Comparison of ENCODE assay signal across 17 cellular contexts in the genomic region with DNA sequence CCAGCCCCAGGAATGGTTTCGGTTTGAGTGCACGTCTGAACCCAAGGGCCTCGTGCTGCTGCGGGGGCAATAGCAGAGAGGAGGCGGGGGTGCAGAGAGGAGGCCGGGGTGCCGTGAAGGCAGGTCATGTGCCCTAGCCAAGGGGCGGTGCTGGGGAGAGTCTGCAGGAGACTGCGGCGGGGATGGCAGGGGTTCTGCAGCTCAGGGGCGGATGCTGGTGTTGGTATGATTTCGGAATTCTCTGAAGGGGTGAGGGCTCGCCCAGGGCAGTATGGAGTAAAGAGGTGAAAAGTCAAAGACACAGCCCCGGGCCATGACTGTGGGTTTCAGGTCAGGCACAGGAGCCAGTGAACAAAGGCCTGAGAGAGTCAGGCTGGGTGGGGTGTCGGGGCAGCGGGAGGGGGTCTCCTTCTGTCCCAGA.
"Had no signal": no experiment of that assay in that cellular context is flagged by ENCODE, and none has a peak within 500 bp of the region (broad histone marks: within the 10 kb centered on the region; RNA-seq: fewer than 3 reads in every experiment).

No MANE protein-coding gene starts in this region.

- H3K27me3 Mint-ChIP-seq: activated CD4-positive, alpha-beta T cell treated with anti-CD3 and anti-CD28 coated beads for 36 hours; activated naive CD8-positive, alpha-beta T cell treated with anti-CD3 and anti-CD28 coated beads for 36 hours had no signal

- H3K9me3 ChIP-seq: gastroesophageal sphincter, heart left ventricle, thoracic aorta, upper lobe of left lung had no signal

- H3K27ac Mint-ChIP-seq: activated B cell treated with CpG ODN at 0.5 μM for 24 hours; activated CD4-positive, alpha-beta T cell treated with anti-CD3 and anti-CD28 coated beads for 36 hours; activated naive CD8-positive, alpha-beta T cell treated with anti-CD3 and anti-CD28 coated beads for 36 hours; naive B cell had no signal

- DNase-seq: activated B cell treated with CpG ODN at 0.5 μM for 24 hours; activated CD4-positive, alpha-beta T cell treated with anti-CD3 and anti-CD28 coated beads for 36 hours; activated CD4-positive, alpha-beta T cell treated with anti-CD3 and anti-CD28 coated beads, Interleukin-2, amount 50 U/mL, for 48 hours; activated CD8-positive, alpha-beta memory T cell treated with anti-CD3 and anti-CD28 coated beads, Interleukin-2, amount 50 U/mL, for 48 hours; activated naive CD8-positive, alpha-beta T cell treated with anti-CD3 and anti-CD28 coated beads for 36 hours; activated T-cell treated with anti-CD3 and anti-CD28 coated beads, Interleukin-2, amount 50 U/mL, for 48 hours; left cardiac atrium; mesendoderm; naive B cell; stimulated activated CD4-positive, alpha-beta T cell treated with anti-CD3 and anti-CD28 coated beads, Interleukin-4, amount 100 ng/mL, for 24 hours; stimulated activated naive CD4-positive, alpha-beta T cell treated with Interleukin-2 at 50 U/mL for 16 hours had no signal

- H3K4me1 Mint-ChIP-seq: activated B cell treated with CpG ODN at 0.5 μM for 24 hours; activated CD4-positive, alpha-beta T cell treated with anti-CD3 and anti-CD28 coated beads for 36 hours; activated naive CD8-positive, alpha-beta T cell treated with anti-CD3 and anti-CD28 coated beads for 36 hours had no signal

- H3K36me3 Mint-ChIP-seq: activated naive CD8-positive, alpha-beta T cell treated with anti-CD3 and anti-CD28 coated beads for 36 hours; naive B cell had no signal

- H3K9me3 Mint-ChIP-seq: activated B cell treated with CpG ODN at 0.5 μM for 24 hours; activated naive CD8-positive, alpha-beta T cell treated with anti-CD3 and anti-CD28 coated beads for 36 hours had no signal

- H3K36me3 ChIP-seq: gastroesophageal sphincter, heart left ventricle, thoracic aorta, upper lobe of left lung had no signal

- H3K4me1 ChIP-seq: gastroesophageal sphincter, heart left ventricle, upper lobe of left lung had no signal

- H3K4me3 Mint-ChIP-seq: activated B cell treated with CpG ODN at 0.5 μM for 24 hours; activated CD4-positive, alpha-beta T cell treated with anti-CD3 and anti-CD28 coated beads for 36 hours; activated naive CD8-positive, alpha-beta T cell treated with anti-CD3 and anti-CD28 coated beads for 36 hours; naive B cell; neural crest cell had no signal

- H3K27ac ChIP-seq: coronary artery, gastroesophageal sphincter, heart left ventricle, thoracic aorta, upper lobe of left lung had no signal

- ATAC-seq: activated CD4-positive, alpha-beta T cell treated with anti-CD3 and anti-CD28 coated beads for 36 hours; gastroesophageal sphincter; left cardiac atrium had no signal

- H3K4me3 ChIP-seq: coronary artery, gastroesophageal sphincter, heart left ventricle, thoracic aorta, upper lobe of left lung had no signal

- H3K27me3 ChIP-seq: upper lobe of left lung had no signal
